ENCODE assay signal across 1 cellular context in the genomic region with DNA sequence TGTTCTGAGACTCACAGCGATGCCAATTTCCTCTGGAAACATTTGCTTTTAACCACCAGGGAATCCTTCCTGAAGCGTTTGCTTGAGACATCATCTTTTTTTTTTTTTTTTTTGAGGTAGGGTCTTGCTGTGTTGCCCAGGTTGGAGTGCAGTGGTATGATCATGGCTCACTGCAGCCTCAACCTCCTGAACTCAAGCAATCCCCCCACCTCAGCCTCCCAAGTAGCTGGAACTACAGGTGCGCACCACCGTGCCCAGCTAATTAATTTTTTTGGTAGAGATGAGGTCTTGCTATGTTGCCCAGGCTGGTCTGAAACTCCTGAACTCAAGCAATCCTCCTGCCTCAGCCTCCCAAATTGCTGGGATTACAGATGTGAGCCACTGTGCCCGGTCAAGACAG. TPM values are rescaled to one million over a fixed set of nuclear protein-coding genes. Genes with fewer than 3 reads are reported as not detected.
"Had no signal": no experiment of that assay in that cellular context is flagged by ENCODE, and none has a peak within 500 bp of the region (broad histone marks: within the 10 kb centered on the region; RNA-seq: fewer than 3 reads in every experiment).

No MANE protein-coding gene starts in this region.

RNA-seq across cellular contexts. Expression of a gene that starts 47.0 kb away (rescaled TPM):
- total RNA-seq: endodermal cell had no signal
